ENCODE assay signal across 31 cellular contexts in genomic region chr16:52491216-52491615, GRCh38. TPM values are rescaled to one million over a fixed set of nuclear protein-coding genes. Genes with fewer than 3 reads are reported as not detected.
"Had no signal": no experiment of that assay in that cellular context is flagged by ENCODE, and none has a peak within 500 bp of the region (broad histone marks: within the 10 kb centered on the region; RNA-seq: fewer than 3 reads in every experiment).

No MANE protein-coding gene starts in this region.

- FAIRE-seq: TTC549 had no signal

- H3K27ac ChIP-seq: breast epithelium, SK-N-MC had no signal

- H3K36me3 ChIP-seq: breast epithelium, MG63 had no signal

- H3K27me3 ChIP-seq: breast epithelium, MG63 had no signal

- ATAC-seq: activated CD8-positive, alpha-beta memory T cell treated with anti-CD3 and anti-CD28 coated beads, Interleukin-2, amount 10 ng/mL, durations not matched to agents 7 days and 5 days; Panc1; Right ventricle myocardium inferior; T-cell had no signal

- H3K4me1 ChIP-seq: breast epithelium had no signal

- DNase-seq: activated B cell treated with CpG ODN at 0.5 μM for 24 hours; activated CD4-positive, alpha-beta T cell treated with anti-CD3 and anti-CD28 coated beads for 1 hour; activated CD4-positive, alpha-beta T cell treated with anti-CD3 and anti-CD28 coated beads, Interleukin-2, amount 10 ng/mL, durations not matched to agents 24 days and 14 days; activated CD4-positive, alpha-beta T cell treated with anti-CD3 and anti-CD28 coated beads, Interleukin-2, amount 50 U/mL, for 48 hours; activated CD8-positive, alpha-beta memory T cell treated with anti-CD3 and anti-CD28 coated beads, Interleukin-2, amount 10 ng/mL, durations not matched to agents 7 days and 5 days; activated effector memory CD4-positive, alpha-beta T cell treated with Interleukin-2 at 50 U/mL for 16 hours; activated naive CD4-positive, alpha-beta T cell; activated T-cell treated with anti-CD3 and anti-CD28 coated beads, Interleukin-2, amount 50 U/mL, for 24 hours; aorta; central memory CD4-positive, alpha-beta T cell; MG63; MV-4-11; NCI-H1092 treated with DMSO at 0.1 percent for 48 hours; NCI-H1417 treated with DMSO at 0.1 percent for 48 hours; NCI-H1694; NCI-H2029; NCI-H345; NCI-H510A; NCI-H526 treated with DMSO at 0.1 percent for 48 hours; NCI-H82; RPMI8226; T-cell; T-helper 2 cell; T1000 had no signal

- H3K9me3 ChIP-seq: breast epithelium, MG63 had no signal

- H3K4me3 ChIP-seq: breast epithelium, MG63, SK-N-MC had no signal

RNA-seq across cellular contexts. Expression of gene TOX3, which starts 55.7 kb away (rescaled TPM):
- total RNA-seq: activated B cell treated with CpG ODN at 0.5 μM for 24 hours; activated CD4-positive, alpha-beta T cell treated with anti-CD3 and anti-CD28 coated beads, Interleukin-2, amount 10 ng/mL, durations not matched to agents 24 days and 14 days; activated CD8-positive, alpha-beta memory T cell treated with anti-CD3 and anti-CD28 coated beads, Interleukin-2, amount 10 ng/mL, durations not matched to agents 7 days and 5 days; activated T-helper 1 cell treated with anti-CD3 and anti-CD28 coated beads, Interleukin-12 subunit alpha, Interleukin-12 subunit beta, Interleukin-2, Interleukin-4 antibody, amounts not matched to agents 30 ng/mL and 10 ng/mL and 1 ng/mL, durations not matched to agents 14 hours and 24 hours and 36 hours; aorta; OCI-LY7; Right ventricle myocardium inferior had no signal
